In genomic region chr7:154928136-154929005, GRCh38 we compare ENCODE assay signal across 8 cellular contexts.
DNase-seq lines count a peak whose midpoint lies in the region; ATAC-seq and TF ChIP-seq lines count a peak whose summit lies in the region.

No MANE protein-coding gene starts in this region.

- peak overlapping the region; percentile 98 for H3K4me3 Mint-ChIP-seq in Calu3 (ENCODE audit: low read depth, unreplicated experiment)
- H3K4me3 Mint-ChIP-seq in activated T-cell treated with anti-CD3 and anti-CD28 coated beads, Interleukin-2, amount 50 U/mL, for 24 hours = peak overlapping the region; percentile 94

- H3K9me3 ChIP-seq in osteoblast (ENCODE audit: low read depth, low read length) = no peaks in the 10 kb centered on the region

- peak overlapping the region; percentile 82 for H3K4me3 ChIP-seq in osteoblast (ENCODE audit: insufficient read depth, low read length)

- H3K36me3 ChIP-seq in osteoblast (ENCODE audit: insufficient read depth, low read length) = no peaks in the 10 kb centered on the region

- H3K4me1 ChIP-seq in osteoblast (ENCODE audit: insufficient read depth, low read length) = peaks cover 14% of the 10 kb centered on the region

- BruUV-seq in Calu3 (replicated peaks; lab: Mats Ljungman, UMichigan) = no TSS peak

- CTCF ChIA-PET in Calu3 (lab: Charles Lee) = interaction anchor here (1.1 to 2.9 kb wide), 4 partner anchors 17 to 428 kb away, joined by 3 to 17 read pairs (median 3); no protein-coding TSS in a partner anchor

- no peaks in the 10 kb centered on the region for H4K20me1 ChIP-seq in osteoblast (ENCODE audit: insufficient read depth, low read length)

- intact Hi-C loops in Calu3 (cut with micrococcal nuclease; ENCODE audit: unreplicated experiment) = loop anchor here (2.0 to 5.0 kb wide), 2 partner anchors 24 to 594 kb away; no protein-coding TSS in a partner anchor

- no peaks in the 10 kb centered on the region for H3K27me3 Mint-ChIP-seq in Calu3 (ENCODE audit: unreplicated experiment)
- no peaks in the 10 kb centered on the region for H3K27me3 Mint-ChIP-seq in activated T-cell treated with anti-CD3 and anti-CD28 coated beads, Interleukin-2, amount 50 U/mL, for 24 hours

- H2AFZ ChIP-seq in osteoblast (ENCODE audit: low read length) = peak overlapping the region; percentile 98

- H3K79me2 ChIP-seq in osteoblast (ENCODE audit: insufficient read depth, low read length) = no peaks in the 10 kb centered on the region

- peaks cover 16% of the 10 kb centered on the region for H3K36me3 Mint-ChIP-seq in Calu3 (ENCODE audit: insufficient read depth, unreplicated experiment)
- H3K36me3 Mint-ChIP-seq in activated T-cell treated with anti-CD3 and anti-CD28 coated beads, Interleukin-2, amount 50 U/mL, for 24 hours (ENCODE audit: low read depth) = peaks cover 16% of the 10 kb centered on the region

- ATAC-seq in GM19395 (IDR thresholded peaks at IDR 0.05; ENCODE audit: unreplicated experiment) (peak; percentile 90), HG03442 (IDR thresholded peaks at IDR 0.05; ENCODE audit: unreplicated experiment) (peak; percentile 86)

- DNase-seq in Calu3 (peak; percentile 29), NOMO-1 treated with dmso at 0.1 percent for 144 hours (lab: John Stamatoyannopoulos, UW; ENCODE audit: unreplicated experiment) (peak; percentile 51), fibroblast of peridontal ligament (ENCODE audit: extremely low read depth) (peak; percentile 100), osteoblast (ENCODE audit: insufficient read length, low spot score, missing footprints) (peak; percentile 80)
- DNase-seq in activated T-cell treated with anti-CD3 and anti-CD28 coated beads, Interleukin-2, amount 50 U/mL, for 24 hours = peak; percentile 67
- no peak for DNase-seq in effector CD8-positive, alpha-beta T cell (lab: John Stamatoyannopoulos, UW)

- TF ChIP-seq CTCF in Calu3 (IDR thresholded peaks at IDR 0.05; ENCODE audit: unreplicated experiment) = no peak
- no peak for TF ChIP-seq CTCF in osteoblast (IDR thresholded peaks at IDR 0.05; ENCODE audit: extremely low read depth, low read depth, low read length)

- no peaks in the 10 kb centered on the region for H3K27me3 ChIP-seq in osteoblast (ENCODE audit: insufficient read depth, low read length)

- H3K27ac ChIP-seq in osteoblast (ENCODE audit: low read depth, low read length) = peak overlapping the region; percentile 84

- peak overlapping the region; percentile 94 for H3K27ac Mint-ChIP-seq in Calu3 (ENCODE audit: unreplicated experiment)
- peak overlapping the region; percentile 96 for H3K27ac Mint-ChIP-seq in activated T-cell treated with anti-CD3 and anti-CD28 coated beads, Interleukin-2, amount 50 U/mL, for 24 hours

- H3K9me3 Mint-ChIP-seq in Calu3 (ENCODE audit: low read depth, unreplicated experiment) = peaks cover 2% of the 10 kb centered on the region
- peaks cover 2% of the 10 kb centered on the region for H3K9me3 Mint-ChIP-seq in activated T-cell treated with anti-CD3 and anti-CD28 coated beads, Interleukin-2, amount 50 U/mL, for 24 hours

- H3K4me2 ChIP-seq in osteoblast (ENCODE audit: insufficient read depth, low read length) = peak overlapping the region; percentile 96

- no peaks in the 10 kb centered on the region for H3K4me1 Mint-ChIP-seq in Calu3 (ENCODE audit: low read depth, unreplicated experiment)
- H3K4me1 Mint-ChIP-seq in activated T-cell treated with anti-CD3 and anti-CD28 coated beads, Interleukin-2, amount 50 U/mL, for 24 hours (ENCODE audit: low read depth) = peaks cover 37% of the 10 kb centered on the region
